In genomic region chr11:1854132-1854948, GRCh38 we compare ENCODE assay signal across 8 cellular contexts. TPM values are rescaled to one million over a fixed set of nuclear protein-coding genes. Genes with fewer than 3 reads are reported as not detected.
DNase-seq lines count a peak whose midpoint lies in the region; ATAC-seq, FAIRE-seq and TF ChIP-seq lines count a peak whose summit lies in the region.

No MANE protein-coding gene starts in this region.

- peak; percentile 61 for TF ChIP-seq POLR2A in GM12891 (IDR thresholded peaks at IDR 0.05; ENCODE audit: low read depth, low read length)

- FAIRE-seq in GM12891 (lab: Jason Lieb, UNC) = peak; percentile 91

- peak; percentile 20 for ATAC-seq in GM21390 (IDR thresholded peaks at IDR 0.05; ENCODE audit: unreplicated experiment)
- peak; percentile 20 for ATAC-seq in HG03571 (IDR thresholded peaks at IDR 0.05; ENCODE audit: unreplicated experiment)
- ATAC-seq in GM19324 (IDR thresholded peaks at IDR 0.05; ENCODE audit: low FRiP score, unreplicated experiment) = no peak

- peak; percentile 66 for DNase-seq in GM12891 (ENCODE audit: insufficient read length, low spot score)
- peak; percentile 52 for DNase-seq in myocyte (ENCODE audit: low read depth)
- DNase-seq in C1 segment of cervical spinal cord (lab: John Stamatoyannopoulos, UW) = no peak
- no peak for DNase-seq in retina
- DNase-seq in islet precursor cell = no peak

TF ChIP-seq in GM12891, 5 proteins besides CTCF, POLR2A, EP300 and RAD21:
- TF ChIP-seq POU2F2 (IDR thresholded peaks at IDR 0.05; ENCODE audit: low read depth, low read length) = no peak
- TF ChIP-seq TAF1 (IDR thresholded peaks at IDR 0.05; ENCODE audit: low read depth, low read length) = 0 out of 2 replicates have a peak, but pooled peaks have one; percentile 23
- TF ChIP-seq PAX5 (IDR thresholded peaks at IDR 0.05; ENCODE audit: insufficient read depth, low read length, severe bottlenecking) = no peak
- no peak for TF ChIP-seq SPI1 (IDR thresholded peaks at IDR 0.05; ENCODE audit: low read depth, low read length)
- TF ChIP-seq POLR2AphosphoS5 (IDR thresholded peaks at IDR 0.05; ENCODE audit: low read depth, low read length) = no peak; the same call in none of the 2 replicates

RNA-seq across cellular contexts. Expression of gene LSP1, which starts 1.5 kb away (rescaled TPM):
- polyA plus RNA-seq in GM12891 (2012; ENCODE audit: low read depth, missing spikeins) = 602 TPM
- 407 and 468 TPM in 2 replicates for total RNA-seq in myocyte
- 192 TPM for polyA plus RNA-seq in myocyte (2012)

RNA-seq across cellular contexts. Expression of gene TNNI2, which starts 15.6 kb away (rescaled TPM):
- 0.46 TPM for polyA plus RNA-seq in GM12891 (2012; ENCODE audit: low read depth, missing spikeins)
- 429 and 432 TPM in 2 replicates for total RNA-seq in myocyte
- polyA plus RNA-seq in myocyte (2012) = 153 TPM

RNA-seq across cellular contexts. Expression of gene SYT8, which starts 19.6 kb away (rescaled TPM):
- 0.60 TPM for polyA plus RNA-seq in GM12891 (2012; ENCODE audit: low read depth, missing spikeins)
- total RNA-seq in myocyte = 0.59 and 2.8 TPM in 2 replicates
- polyA plus RNA-seq in myocyte (2012) = 5.5 TPM

RNA-seq across cellular contexts. Expression of gene PRR33, which starts 37.4 kb away (rescaled TPM):
- 5.7 TPM for polyA plus RNA-seq in GM12891 (2012; ENCODE audit: low read depth, missing spikeins)
- total RNA-seq in myocyte = 1.4 and 3.9 TPM in 2 replicates
- 5.2 TPM for polyA plus RNA-seq in myocyte (2012)

Comparison
In these comparisons a context has a peak if more than half of its experiments do, and no peak if none do; other contexts are left out.
1. DNase-seq: peak in GM12891 (single experiment) and myocyte (single experiment); none in C1 segment of cervical spinal cord (0 of 14), retina (single experiment) and islet precursor cell (single experiment).